In genomic region chr6:158663465-158664167, GRCh38 we compare ENCODE assay signal across 11 cellular contexts. TPM values are rescaled to one million over a fixed set of nuclear protein-coding genes. Genes with fewer than 3 reads are reported as not detected.
A peak's percentile ranks its signal among the peaks of the same experiment; 100 is the strongest.
DNase-seq lines count a peak whose midpoint lies in the region; ATAC-seq and TF ChIP-seq lines count a peak whose summit lies in the region.
"Had no signal": no experiment of that assay in that cellular context is flagged by ENCODE, and none has a peak within 500 bp of the region (broad histone marks: within the 10 kb centered on the region; RNA-seq: fewer than 3 reads in every experiment).

No MANE protein-coding gene starts in this region.

- H3K27me3 Mint-ChIP-seq in activated naive CD8-positive, alpha-beta T cell: no peaks in the 10 kb centered on the region
- no peaks in the 10 kb centered on the region for H3K27me3 Mint-ChIP-seq in activated naive CD8-positive, alpha-beta T cell treated with anti-CD3 and anti-CD28 coated beads, Interleukin-2, amount 50 U/mL, for 24 hours
- H3K27me3 Mint-ChIP-seq in activated naive CD8-positive, alpha-beta T cell treated with anti-CD3 and anti-CD28 coated beads, Interleukin-2, amount 10 ng/mL, durations not matched to agents 7 days and 5 days: no peaks in the 10 kb centered on the region
- no peaks in the 10 kb centered on the region for H3K27me3 Mint-ChIP-seq in mesothelial cell of epicardium (ENCODE audit: low read depth)

- no peak for DNase-seq in activated naive CD8-positive, alpha-beta T cell treated with anti-CD3 and anti-CD28 coated beads, Interleukin-2, amount 50 U/mL, for 24 hours
- no peak for DNase-seq in activated naive CD8-positive, alpha-beta T cell treated with anti-CD3 and anti-CD28 coated beads, Interleukin-2, amount 10 ng/mL, durations not matched to agents 7 days and 5 days
- peak in 1 of 2 experiments; percentile 42 for DNase-seq in mesothelial cell of epicardium (ENCODE audit: low spot score in 2 of 2, unreplicated experiment in 2 of 2)
- DNase-seq in ureter (ENCODE audit: low spot score): peak; percentile 68
- no peak for DNase-seq in GM13976 (ENCODE audit: low spot score)
- DNase-seq in GF-D8 (lab: John Stamatoyannopoulos, UW): no peak
- DNase-seq: activated CD4-positive, alpha-beta T cell treated with anti-CD3 and anti-CD28 coated beads for 1 hour; C1 segment of cervical spinal cord; kidney glomerular epithelial cell had no signal

- H3K9me3 Mint-ChIP-seq in activated naive CD8-positive, alpha-beta T cell (ENCODE audit: low read depth): no peaks in the 10 kb centered on the region
- H3K9me3 Mint-ChIP-seq in activated naive CD8-positive, alpha-beta T cell treated with anti-CD3 and anti-CD28 coated beads, Interleukin-2, amount 50 U/mL, for 24 hours: no peaks in the 10 kb centered on the region
- H3K9me3 Mint-ChIP-seq in activated naive CD8-positive, alpha-beta T cell treated with anti-CD3 and anti-CD28 coated beads, Interleukin-2, amount 10 ng/mL, durations not matched to agents 7 days and 5 days: no peaks in the 10 kb centered on the region
- H3K9me3 Mint-ChIP-seq in mesothelial cell of epicardium: no peaks in the 10 kb centered on the region

- H3K27ac Mint-ChIP-seq in activated naive CD8-positive, alpha-beta T cell: peak overlapping the region; percentile 79
- no peak overlapping the region for H3K27ac Mint-ChIP-seq in activated naive CD8-positive, alpha-beta T cell treated with anti-CD3 and anti-CD28 coated beads, Interleukin-2, amount 50 U/mL, for 24 hours
- H3K27ac Mint-ChIP-seq in activated naive CD8-positive, alpha-beta T cell treated with anti-CD3 and anti-CD28 coated beads, Interleukin-2, amount 10 ng/mL, durations not matched to agents 7 days and 5 days: no peak overlapping the region
- peak overlapping the region; percentile 90 for H3K27ac Mint-ChIP-seq in mesothelial cell of epicardium

- peaks cover 26% of the 10 kb centered on the region for H3K36me3 Mint-ChIP-seq in activated naive CD8-positive, alpha-beta T cell
- H3K36me3 Mint-ChIP-seq in activated naive CD8-positive, alpha-beta T cell treated with anti-CD3 and anti-CD28 coated beads, Interleukin-2, amount 50 U/mL, for 24 hours (ENCODE audit: low read depth): peaks cover 89% of the 10 kb centered on the region
- peaks cover 34% of the 10 kb centered on the region for H3K36me3 Mint-ChIP-seq in activated naive CD8-positive, alpha-beta T cell treated with anti-CD3 and anti-CD28 coated beads, Interleukin-2, amount 10 ng/mL, durations not matched to agents 7 days and 5 days
- no peaks in the 10 kb centered on the region for H3K36me3 Mint-ChIP-seq in mesothelial cell of epicardium

- in situ Hi-C loops in GM13976 (cut with MboI; ENCODE audit: low sequenced_read_pairs, unreplicated experiment): no loop called here

- peak overlapping the region; percentile 67 for H3K4me3 Mint-ChIP-seq in activated naive CD8-positive, alpha-beta T cell
- no peak overlapping the region for H3K4me3 Mint-ChIP-seq in activated naive CD8-positive, alpha-beta T cell treated with anti-CD3 and anti-CD28 coated beads, Interleukin-2, amount 50 U/mL, for 24 hours
- peak overlapping the region; percentile 45 for H3K4me3 Mint-ChIP-seq in activated naive CD8-positive, alpha-beta T cell treated with anti-CD3 and anti-CD28 coated beads, Interleukin-2, amount 10 ng/mL, durations not matched to agents 7 days and 5 days
- H3K4me3 Mint-ChIP-seq in mesothelial cell of epicardium: peak overlapping the region; percentile 54

- POLR2A ChIA-PET in activated naive CD8-positive, alpha-beta T cell treated with anti-CD3 and anti-CD28 coated beads, Interleukin-2, amount 10 ng/mL, durations not matched to agents 7 days and 5 days (lab: Charles Lee): no interaction called here

- no peak for ATAC-seq in activated naive CD8-positive, alpha-beta T cell treated with anti-CD3 and anti-CD28 coated beads, Interleukin-2, amount 50 U/mL, for 24 hours
- no peak for ATAC-seq in activated naive CD8-positive, alpha-beta T cell treated with anti-CD3 and anti-CD28 coated beads, Interleukin-2, amount 10 ng/mL, durations not matched to agents 7 days and 5 days (ENCODE audit: low read depth)
- ATAC-seq in activated CD4-positive, CD25-positive, alpha-beta regulatory T cell treated with anti-CD3 and anti-CD28 coated beads, Interleukin-2, amount 50 U/mL, for 24 hours: no peak

- no peak for TF ChIP-seq CTCF in mesothelial cell of epicardium (IDR thresholded peaks at IDR 0.05; ENCODE audit: unreplicated experiment)
- TF ChIP-seq CTCF in GM13976 (IDR thresholded peaks at IDR 0.05; ENCODE audit: borderline replicate concordance, control extremely low read depth, extremely low read depth, insufficient read depth, missing control alignments): no peak

- peaks cover 47% of the 10 kb centered on the region for H3K4me1 Mint-ChIP-seq in activated naive CD8-positive, alpha-beta T cell (ENCODE audit: low read depth)
- H3K4me1 Mint-ChIP-seq in activated naive CD8-positive, alpha-beta T cell treated with anti-CD3 and anti-CD28 coated beads, Interleukin-2, amount 50 U/mL, for 24 hours: peaks cover 44% of the 10 kb centered on the region
- peaks cover 28% of the 10 kb centered on the region for H3K4me1 Mint-ChIP-seq in activated naive CD8-positive, alpha-beta T cell treated with anti-CD3 and anti-CD28 coated beads, Interleukin-2, amount 10 ng/mL, durations not matched to agents 7 days and 5 days
- peaks cover 62% of the 10 kb centered on the region for H3K4me1 Mint-ChIP-seq in mesothelial cell of epicardium

RNA-seq across cellular contexts. Expression of gene SYTL3, which starts 13.8 kb away (rescaled TPM):
- total RNA-seq in activated naive CD8-positive, alpha-beta T cell treated with anti-CD3 and anti-CD28 coated beads, Interleukin-2, amount 10 ng/mL, durations not matched to agents 7 days and 5 days: 10 to 100 TPM; 65.3 to 71.7 TPM
- total RNA-seq in mesothelial cell of epicardium (5.4 to 6.1 TPM (median 5.5 TPM) in 3 replicates), ureter (8.7 TPM)

RNA-seq across cellular contexts. Expression of gene DYNLT1, which starts 19.1 kb away (rescaled TPM):
- 100 to 1,000 TPM in 1 of 2 experiments, 10 to 100 TPM in 1; 99.9 to 102 TPM for total RNA-seq in activated naive CD8-positive, alpha-beta T cell treated with anti-CD3 and anti-CD28 coated beads, Interleukin-2, amount 10 ng/mL, durations not matched to agents 7 days and 5 days
- total RNA-seq in mesothelial cell of epicardium (142 to 148 TPM (median 145 TPM) in 3 replicates), ureter (117 TPM)

Comparison
In these comparisons a context has a peak if more than half of its experiments do, and no peak if none do; other contexts are left out.
1. H3K27ac Mint-ChIP-seq: peak in activated naive CD8-positive, alpha-beta T cell (single experiment) and mesothelial cell of epicardium (single experiment); none in activated naive CD8-positive, alpha-beta T cell treated with anti-CD3 and anti-CD28 coated beads, Interleukin-2, amount 50 U/mL, for 24 hours (single experiment) and activated naive CD8-positive, alpha-beta T cell treated with anti-CD3 and anti-CD28 coated beads, Interleukin-2, amount 10 ng/mL, durations not matched to agents 7 days and 5 days (single experiment).